Comparison of ENCODE assay signal across 1 cellular context in genomic region chr12:54357802-54358619, GRCh38.
A peak's percentile ranks its signal among the peaks of the same experiment; 100 is the strongest.
TF ChIP-seq lines count a peak whose summit lies in the region.

No MANE protein-coding gene starts in this region.

TF ChIP-seq in K562, 482 proteins besides CTCF, POLR2A, EP300 and RAD21 (continued from another document and continues in another):
- TF ChIP-seq ZNF57 (CRISPR knock-in tag; IDR thresholded peaks at IDR 0.05) (no peak), LEF1 (IDR thresholded peaks at IDR 0.05) (no peak), XRCC3 (IDR thresholded peaks at IDR 0.05) (no peak), BCL6 (CRISPR knock-in tag; IDR thresholded peaks at IDR 0.05) (no peak), CEBPB (tag; IDR thresholded peaks at IDR 0.05) (no peak), CREB1 (IDR thresholded peaks at IDR 0.05) (no peak), CREB1 (CRISPR knock-in tag; IDR thresholded peaks at IDR 0.05) (no peak), CGGBP1 (CRISPR knock-in tag; IDR thresholded peaks at IDR 0.05) (no peak), SMARCA4 (IDR thresholded peaks at IDR 0.05) (peak; percentile 77), U2AF1 (optimal IDR thresholded peaks at IDR 0.05; ENCODE audit: low read depth, low read length) (no peak), FOXM1 (IDR thresholded peaks at IDR 0.05; ENCODE audit: low read depth) (no peak; the same call in 1 of the 2 replicates), FOXM1 (CRISPR knock-in tag; IDR thresholded peaks at IDR 0.05; ENCODE audit: low read depth) (no peak), RUNX1 (IDR thresholded peaks at IDR 0.05; ENCODE audit: low read depth) (no peak), CTCFL (IDR thresholded peaks at IDR 0.05; ENCODE audit: borderline replicate concordance, insufficient read depth, low read depth, low read length, poor library complexity, severe bottlenecking) (no peak), KDM4B (IDR thresholded peaks at IDR 0.05; ENCODE audit: borderline replicate concordance in 2 of 2, low read depth in 1 of 2) (no peak), UBTF (IDR thresholded peaks at IDR 0.05; ENCODE audit: borderline replicate concordance in 1 of 2, low read depth in 2 of 2, low read length in 2 of 2) (no peak), CCNT2 (IDR thresholded peaks at IDR 0.05; ENCODE audit: borderline replicate concordance, extremely low read depth, insufficient read length, low read depth, low read length) (no peak), MCM2 (IDR thresholded peaks at IDR 0.05; ENCODE audit: low read depth) (no peak), DIDO1 (tag; IDR thresholded peaks at IDR 0.05; ENCODE audit: low read depth) (no peak), CREBBP (IDR thresholded peaks at IDR 0.05; ENCODE audit: low read depth, low read length) (no peak), ZFP91 (CRISPR knock-in tag; IDR thresholded peaks at IDR 0.05) (no peak), ZMIZ1 (IDR thresholded peaks at IDR 0.05; ENCODE audit: low read depth in 2 of 2, low read length in 2 of 2) (no peak), BCOR (IDR thresholded peaks at IDR 0.05) (peak; percentile 62; the same call in 1 of the 2 replicates), CBFB (CRISPR knock-in tag; IDR thresholded peaks at IDR 0.05) (no peak), GTF3C2 (IDR thresholded peaks at IDR 0.05; ENCODE audit: borderline replicate concordance, extremely low read depth, insufficient read length) (no peak), KAT8 (IDR thresholded peaks at IDR 0.05; ENCODE audit: low read depth) (no peak), TSHZ1 (CRISPR knock-in tag; IDR thresholded peaks at IDR 0.05) (no peak), ZNF512 (tag; IDR thresholded peaks at IDR 0.05) (no peak; the same call in 1 of the 2 replicates), ZSCAN32 (CRISPR knock-in tag; IDR thresholded peaks at IDR 0.05) (no peak), FOSL1 (tag; conservative IDR thresholded peaks at IDR 0.05) (no peak), ZNF444 (CRISPR knock-in tag; IDR thresholded peaks at IDR 0.05) (no peak), MXI1 (IDR thresholded peaks at IDR 0.05; ENCODE audit: low read depth, low read length) (no peak), SMAD4 (CRISPR knock-in tag; conservative IDR thresholded peaks at IDR 0.05) (no peak), ATF3 (IDR thresholded peaks at IDR 0.05) (no peak), ATF3 (CRISPR knock-in tag; conservative IDR thresholded peaks at IDR 0.05) (no peak), ZNF449 (CRISPR knock-in tag; IDR thresholded peaks at IDR 0.05) (no peak), TRIM25 (IDR thresholded peaks at IDR 0.05; ENCODE audit: borderline replicate concordance) (no peak; the same call in 1 of the 2 replicates), PTTG1 (tag; IDR thresholded peaks at IDR 0.05; ENCODE audit: low read depth) (no peak)
